In the genomic region with DNA sequence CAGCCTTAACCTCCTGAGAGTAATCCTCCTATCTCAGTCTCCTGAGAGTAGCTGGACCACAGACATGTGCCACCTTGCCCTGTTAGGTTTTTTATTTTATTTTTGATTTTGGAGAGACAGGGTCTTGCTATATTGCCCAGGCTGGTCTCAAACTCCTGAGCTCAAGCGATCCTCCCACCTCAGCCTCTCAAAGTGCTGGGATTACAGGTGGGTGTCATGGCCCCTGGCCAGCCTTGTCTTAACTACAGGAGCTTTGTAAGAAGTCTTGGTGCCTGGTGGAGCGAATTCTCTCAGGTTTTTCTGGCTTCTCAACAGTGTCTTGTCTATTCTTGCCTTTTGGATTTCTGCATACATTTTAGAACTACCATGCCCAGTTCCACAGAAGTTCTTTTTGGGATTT, we compare ENCODE assay signal across 27 cellular contexts.
"Had no signal": no experiment of that assay in that cellular context is flagged by ENCODE, and none has a peak within 500 bp of the region (broad histone marks: within the 10 kb centered on the region; RNA-seq: fewer than 3 reads in every experiment).

No MANE protein-coding gene starts in this region.

- H3K9me3 Mint-ChIP-seq: activated T-helper 1 cell treated with anti-CD3 and anti-CD28 coated beads, Interleukin-12 subunit alpha, Interleukin-12 subunit beta, Interleukin-2, Interleukin-4 antibody, amounts not matched to agents 30 ng/mL and 10 ng/mL and 1 ng/mL, durations not matched to agents 14 hours and 24 hours and 36 hours had no signal

- ATAC-seq: activated CD8-positive, alpha-beta T cell treated with anti-CD3 and anti-CD28 coated beads for 36 hours; activated naive CD8-positive, alpha-beta T cell treated with anti-CD3 and anti-CD28 coated beads, Interleukin-2, amount 50 U/mL, for 24 hours; activated T-cell treated with anti-CD3 and anti-CD28 coated beads, Interleukin-2, amount 50 U/mL, for 4 hours; Right ventricle myocardium inferior had no signal

- H3K27ac ChIP-seq: KMS-11, PC-9, RWPE1, SK-N-MC had no signal

- H3K36me3 Mint-ChIP-seq: activated naive CD4-positive, alpha-beta T cell treated with anti-CD3 and anti-CD28 coated beads, Interleukin-2, amount 10 ng/mL, durations not matched to agents 7 days and 5 days; activated naive CD8-positive, alpha-beta T cell; brain had no signal

- H3K4me1 Mint-ChIP-seq: activated CD4-positive, alpha-beta T cell treated with anti-CD3 and anti-CD28 coated beads, Interleukin-2, amount 10 ng/mL, durations not matched to agents 24 days and 14 days; activated naive CD4-positive, alpha-beta T cell treated with anti-CD3 and anti-CD28 coated beads, Interleukin-2, amount 10 ng/mL, durations not matched to agents 7 days and 5 days; activated naive CD8-positive, alpha-beta T cell treated with anti-CD3 and anti-CD28 coated beads, Interleukin-2, amount 50 U/mL, for 24 hours had no signal

- H3K27me3 Mint-ChIP-seq: activated CD4-positive, alpha-beta T cell treated with anti-CD3 and anti-CD28 coated beads, Interleukin-2, amount 10 ng/mL, durations not matched to agents 24 days and 14 days; activated naive CD4-positive, alpha-beta T cell treated with anti-CD3 and anti-CD28 coated beads, Interleukin-2, amount 10 ng/mL, durations not matched to agents 7 days and 5 days had no signal

- H3K4me3 Mint-ChIP-seq: activated CD4-positive, alpha-beta T cell treated with anti-CD3 and anti-CD28 coated beads, Interleukin-2, amount 10 ng/mL, durations not matched to agents 24 days and 14 days; activated CD8-positive, alpha-beta T cell treated with anti-CD3 and anti-CD28 coated beads for 36 hours; activated naive CD4-positive, alpha-beta T cell treated with anti-CD3 and anti-CD28 coated beads, Interleukin-2, amount 10 ng/mL, durations not matched to agents 7 days and 5 days; activated naive CD8-positive, alpha-beta T cell; activated naive CD8-positive, alpha-beta T cell treated with anti-CD3 and anti-CD28 coated beads, Interleukin-2, amount 50 U/mL, for 24 hours; activated T-cell treated with anti-CD3 and anti-CD28 coated beads, Interleukin-2, amount 50 U/mL, for 4 hours; activated T-helper 1 cell treated with anti-CD3 and anti-CD28 coated beads, Interleukin-12 subunit alpha, Interleukin-12 subunit beta, Interleukin-2, Interleukin-4 antibody, amounts not matched to agents 30 ng/mL and 10 ng/mL and 1 ng/mL, durations not matched to agents 14 hours and 24 hours and 36 hours; brain had no signal

- H3K4me3 ChIP-seq: PC-9, SK-N-MC had no signal

- H3K27ac Mint-ChIP-seq: activated CD4-positive, alpha-beta T cell treated with anti-CD3 and anti-CD28 coated beads, Interleukin-2, amount 10 ng/mL, durations not matched to agents 24 days and 14 days; activated CD8-positive, alpha-beta T cell treated with anti-CD3 and anti-CD28 coated beads for 36 hours; activated naive CD4-positive, alpha-beta T cell treated with anti-CD3 and anti-CD28 coated beads, Interleukin-2, amount 10 ng/mL, durations not matched to agents 7 days and 5 days; activated naive CD8-positive, alpha-beta T cell; activated naive CD8-positive, alpha-beta T cell treated with anti-CD3 and anti-CD28 coated beads, Interleukin-2, amount 50 U/mL, for 24 hours; activated T-helper 1 cell treated with anti-CD3 and anti-CD28 coated beads, Interleukin-12 subunit alpha, Interleukin-12 subunit beta, Interleukin-2, Interleukin-4 antibody, amounts not matched to agents 30 ng/mL and 10 ng/mL and 1 ng/mL, durations not matched to agents 14 hours and 24 hours and 36 hours; brain had no signal

- DNase-seq: activated CD4-positive, alpha-beta T cell treated with anti-CD3 and anti-CD28 coated beads, Interleukin-2, amount 10 ng/mL, durations not matched to agents 24 days and 14 days; activated CD4-positive, alpha-beta T cell treated with anti-CD3 and anti-CD28 coated beads, Interleukin-2, amount 50 U/mL, for 4 hours; activated CD8-positive, alpha-beta memory T cell treated with anti-CD3 and anti-CD28 coated beads, Interleukin-2, amount 50 U/mL, for 4 hours; activated CD8-positive, alpha-beta T cell treated with anti-CD3 and anti-CD28 coated beads for 36 hours; activated gamma-delta T cell treated with Interleukin-2 at 50 U/mL for 16 hours; activated naive CD4-positive, alpha-beta T cell treated with anti-CD3 and anti-CD28 coated beads, Interleukin-2, amount 10 ng/mL, durations not matched to agents 7 days and 5 days; activated naive CD8-positive, alpha-beta T cell treated with anti-CD3 and anti-CD28 coated beads, Interleukin-2, amount 50 U/mL, for 24 hours; activated T-cell treated with anti-CD3 and anti-CD28 coated beads for 4 hours; activated T-cell treated with anti-CD3 and anti-CD28 coated beads, Interleukin-2, amount 50 U/mL, for 4 hours; anterior cingulate cortex; central memory CD4-positive, alpha-beta T cell; MM.1S; MV-4-11; NCI-H1092; NCI-H1436 treated with DMSO at 0.1 percent for 48 hours; NCI-H2029; NCI-H345; NCI-H524 treated with DMSO at 0.1 percent for 48 hours; NK-92 treated with Interleukin-12 subunit alpha and Interleukin-12 subunit beta, amount 100 ng/mL, for 24 hours; PC-9 had no signal
